17 cellular contexts compared by ENCODE assay signal in the genomic region with DNA sequence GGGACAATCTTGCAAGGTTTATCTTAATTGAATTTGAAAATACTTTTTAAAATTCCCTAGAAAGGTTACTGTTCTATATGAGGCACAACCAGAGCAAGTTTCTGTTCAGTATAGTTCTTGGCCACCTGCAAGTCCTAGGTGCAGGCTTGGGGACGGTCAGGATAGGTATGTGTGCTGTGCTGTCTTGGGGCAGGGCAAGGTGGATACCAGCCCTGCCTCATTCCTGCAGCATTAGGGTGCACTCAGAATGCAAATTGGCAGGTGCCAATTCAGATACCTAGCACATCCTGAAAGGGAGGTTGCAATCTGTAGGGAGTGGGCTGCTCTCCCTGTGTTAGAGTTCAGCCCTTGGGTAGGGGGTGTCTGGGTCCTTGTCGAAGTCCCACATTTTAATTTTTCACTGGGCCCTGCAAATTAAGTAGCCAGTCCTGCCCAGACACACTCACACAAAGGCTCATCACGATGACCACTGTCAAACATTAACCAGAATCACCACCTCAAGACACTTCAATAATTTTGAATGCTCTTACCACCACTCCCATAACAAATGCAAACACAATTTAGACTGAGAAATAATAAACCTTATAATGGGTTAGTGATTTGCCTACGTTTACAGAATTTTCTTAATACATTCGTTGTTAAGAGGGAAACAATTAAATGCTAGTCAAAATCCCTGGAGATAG.
A peak's percentile ranks its signal among the peaks of the same experiment; 100 is the strongest.
DNase-seq lines count a peak whose midpoint lies in the region; ATAC-seq and TF ChIP-seq lines count a peak whose summit lies in the region.
"Had no signal": no experiment of that assay in that cellular context is flagged by ENCODE, and none has a peak within 500 bp of the region (broad histone marks: within the 10 kb centered on the region; RNA-seq: fewer than 3 reads in every experiment).

No MANE protein-coding gene starts in this region.

- DNase-seq in NCI-H526 treated with DMSO at 0.1 percent for 48 hours (lab: John Stamatoyannopoulos, UW) (peak; percentile 64), epithelial cell of esophagus (ENCODE audit: low read depth) (peak; percentile 52), kidney tubule cell (ENCODE audit: low spot score) (peak; percentile 81), upper lobe of right lung (no peak), sciatic nerve (ENCODE audit: low spot score) (no peak)
- DNase-seq in activated CD4-positive, alpha-beta memory T cell treated with anti-CD3 and anti-CD28 coated beads, Interleukin-2, amount 10 ng/mL, durations not matched to agents 7 days and 5 days, result no peak
- DNase-seq: Caco-2, DMS53, KG1, NCI-H1436 treated with DMSO at 0.1 percent for 48 hours, NCI-H2029 treated with DMSO at 0.1 percent for 48 hours, NCI-H2171 treated with DMSO at 0.1 percent for 48 hours, NCI-H446 treated with DMSO at 0.1 percent for 48 hours, NCI-H774 had no signal

- no peaks in the 10 kb centered on the region for H3K36me3 ChIP-seq in upper lobe of right lung
- H3K36me3 ChIP-seq: HAP-1 had no signal

- no peak overlapping the region for H3K4me3 Mint-ChIP-seq in activated CD4-positive, alpha-beta memory T cell treated with anti-CD3 and anti-CD28 coated beads, Interleukin-2, amount 10 ng/mL, durations not matched to agents 7 days and 5 days

- POLR2A ChIA-PET in activated CD4-positive, alpha-beta memory T cell treated with anti-CD3 and anti-CD28 coated beads, Interleukin-2, amount 10 ng/mL, durations not matched to agents 7 days and 5 days (lab: Charles Lee), result no interaction called here

- H3K4me1 ChIP-seq in upper lobe of right lung, result no peaks in the 10 kb centered on the region
- H3K4me1 ChIP-seq: HAP-1 had no signal

- peaks cover 3% of the 10 kb centered on the region for H3K9me3 Mint-ChIP-seq in activated CD4-positive, alpha-beta memory T cell treated with anti-CD3 and anti-CD28 coated beads, Interleukin-2, amount 10 ng/mL, durations not matched to agents 7 days and 5 days

- H3K27me3 ChIP-seq in upper lobe of right lung, result no peaks in the 10 kb centered on the region

- no peaks in the 10 kb centered on the region for H3K4me1 Mint-ChIP-seq in activated CD4-positive, alpha-beta memory T cell treated with anti-CD3 and anti-CD28 coated beads, Interleukin-2, amount 10 ng/mL, durations not matched to agents 7 days and 5 days

- TF ChIP-seq CTCF in epithelial cell of esophagus (IDR thresholded peaks at IDR 0.05; ENCODE audit: insufficient read depth, low read depth, low read length, missing control alignments), result no peak
- TF ChIP-seq CTCF in upper lobe of right lung (IDR thresholded peaks at IDR 0.05), result no peak

- intact Hi-C loops in upper lobe of right lung (cut with DNase I), result no loop called here
- intact Hi-C loops in sciatic nerve (cut with DNase I), result no loop called here

- peak; percentile 36 for ATAC-seq in upper lobe of right lung
- ATAC-seq in GM18861 (IDR thresholded peaks at IDR 0.05; ENCODE audit: unreplicated experiment), result no peak
- no peak for ATAC-seq in sciatic nerve

- H3K27me3 Mint-ChIP-seq in activated CD4-positive, alpha-beta memory T cell treated with anti-CD3 and anti-CD28 coated beads, Interleukin-2, amount 10 ng/mL, durations not matched to agents 7 days and 5 days, result no peaks in the 10 kb centered on the region

- H3K36me3 Mint-ChIP-seq in activated CD4-positive, alpha-beta memory T cell treated with anti-CD3 and anti-CD28 coated beads, Interleukin-2, amount 10 ng/mL, durations not matched to agents 7 days and 5 days (ENCODE audit: low read depth), result no peaks in the 10 kb centered on the region

- no peak overlapping the region for H3K27ac ChIP-seq in upper lobe of right lung
- H3K27ac ChIP-seq: PC-9 had no signal

- H3K4me3 ChIP-seq in epithelial cell of esophagus (ENCODE audit: low read length) (no peak overlapping the region), upper lobe of right lung (no peak overlapping the region)
- H3K4me3 ChIP-seq: HAP-1, PC-9 had no signal

- CTCF ChIA-PET in activated CD4-positive, alpha-beta memory T cell treated with anti-CD3 and anti-CD28 coated beads, Interleukin-2, amount 10 ng/mL, durations not matched to agents 7 days and 5 days (lab: Charles Lee), result no interaction called here

- H3K27ac Mint-ChIP-seq in activated CD4-positive, alpha-beta memory T cell treated with anti-CD3 and anti-CD28 coated beads, Interleukin-2, amount 10 ng/mL, durations not matched to agents 7 days and 5 days, result no peak overlapping the region

- H3K9me3 ChIP-seq in upper lobe of right lung, result no peaks in the 10 kb centered on the region
- H3K9me3 ChIP-seq: Caco-2, HAP-1 had no signal

Comparison
In these comparisons a context has a peak if more than half of its experiments do, and no peak if none do; other contexts are left out.
1. DNase-seq: peak in NCI-H526 treated with DMSO at 0.1 percent for 48 hours (single experiment), epithelial cell of esophagus (single experiment) and kidney tubule cell (single experiment); none in upper lobe of right lung (single experiment), sciatic nerve (single experiment) and activated CD4-positive, alpha-beta memory T cell treated with anti-CD3 and anti-CD28 coated beads, Interleukin-2, amount 10 ng/mL, durations not matched to agents 7 days and 5 days (single experiment).